In genomic region chr18:48711651-48712486, GRCh38 we compare ENCODE assay signal across 9 cellular contexts.
A peak's percentile ranks its signal among the peaks of the same experiment; 100 is the strongest.
DNase-seq lines count a peak whose midpoint lies in the region; ATAC-seq, FAIRE-seq and TF ChIP-seq lines count a peak whose summit lies in the region.
"Had no signal": no experiment of that assay in that cellular context is flagged by ENCODE, and none has a peak within 500 bp of the region (broad histone marks: within the 10 kb centered on the region; RNA-seq: fewer than 3 reads in every experiment).

No MANE protein-coding gene starts in this region.

- peaks cover 27% of the 10 kb centered on the region for H3K4me1 Mint-ChIP-seq in WTC11
- peaks cover under 1% of the 10 kb centered on the region for H3K4me1 Mint-ChIP-seq in activated T-helper 1 cell treated with anti-CD3 and anti-CD28 coated beads, Interleukin-12 subunit alpha, Interleukin-12 subunit beta, Interleukin-2, Interleukin-4 antibody, amounts not matched to agents 30 ng/mL and 10 ng/mL and 1 ng/mL, durations not matched to agents 14 hours and 24 hours and 36 hours (ENCODE audit: low read depth)

- peak overlapping the region; percentile 84; the same call in 1 of the 2 replicates for H3K27ac Mint-ChIP-seq in WTC11
- no peak overlapping the region for H3K27ac Mint-ChIP-seq in activated T-helper 1 cell treated with anti-CD3 and anti-CD28 coated beads, Interleukin-12 subunit alpha, Interleukin-12 subunit beta, Interleukin-2, Interleukin-4 antibody, amounts not matched to agents 30 ng/mL and 10 ng/mL and 1 ng/mL, durations not matched to agents 14 hours and 24 hours and 36 hours

- peaks cover 6% of the 10 kb centered on the region for H3K9me3 Mint-ChIP-seq in WTC11
- no peaks in the 10 kb centered on the region for H3K9me3 Mint-ChIP-seq in activated T-helper 1 cell treated with anti-CD3 and anti-CD28 coated beads, Interleukin-12 subunit alpha, Interleukin-12 subunit beta, Interleukin-2, Interleukin-4 antibody, amounts not matched to agents 30 ng/mL and 10 ng/mL and 1 ng/mL, durations not matched to agents 14 hours and 24 hours and 36 hours

- CTCF ChIA-PET in WTC11 (lab: Charles Lee): interaction anchor here (0.7 to 1.9 kb wide), 12 partner anchors 11 to 527 kb away, joined by 3 to 6 read pairs (median 4); no protein-coding TSS in a partner anchor

- H3K4me3 Mint-ChIP-seq in WTC11: no peak overlapping the region
- H3K4me3 Mint-ChIP-seq in activated T-helper 1 cell treated with anti-CD3 and anti-CD28 coated beads, Interleukin-12 subunit alpha, Interleukin-12 subunit beta, Interleukin-2, Interleukin-4 antibody, amounts not matched to agents 30 ng/mL and 10 ng/mL and 1 ng/mL, durations not matched to agents 14 hours and 24 hours and 36 hours: no peak overlapping the region

- H3K36me3 Mint-ChIP-seq in WTC11: no peaks in the 10 kb centered on the region
- H3K36me3 Mint-ChIP-seq in activated T-helper 1 cell treated with anti-CD3 and anti-CD28 coated beads, Interleukin-12 subunit alpha, Interleukin-12 subunit beta, Interleukin-2, Interleukin-4 antibody, amounts not matched to agents 30 ng/mL and 10 ng/mL and 1 ng/mL, durations not matched to agents 14 hours and 24 hours and 36 hours (ENCODE audit: low read depth): no peaks in the 10 kb centered on the region

- POLR2A ChIA-PET in WTC11 (lab: Charles Lee): interaction anchor here (0.6 kb wide), 1 partner anchor 236 kb away, joined by 7 read pairs; no protein-coding TSS in a partner anchor

- no peaks in the 10 kb centered on the region for H3K27me3 Mint-ChIP-seq in WTC11 (ENCODE audit: low read depth)
- H3K27me3 Mint-ChIP-seq in activated T-helper 1 cell treated with anti-CD3 and anti-CD28 coated beads, Interleukin-12 subunit alpha, Interleukin-12 subunit beta, Interleukin-2, Interleukin-4 antibody, amounts not matched to agents 30 ng/mL and 10 ng/mL and 1 ng/mL, durations not matched to agents 14 hours and 24 hours and 36 hours (ENCODE audit: insufficient read depth): peaks cover 11% of the 10 kb centered on the region

- FAIRE-seq in HTR-8/SVneo (lab: Jason Lieb, UNC): no peak
- FAIRE-seq: TTC549 had no signal

- peak; percentile 19 for DNase-seq in NCI-H2171 treated with DMSO at 0.1 percent for 48 hours (lab: John Stamatoyannopoulos, UW)
- no peak for DNase-seq in NCI-H2171 (lab: John Stamatoyannopoulos, UW)
- DNase-seq in HTR-8/SVneo (ENCODE audit: insufficient read length, low spot score): peak; percentile 32
- DNase-seq in WTC11 (ENCODE audit: low spot score): peak; percentile 40
- DNase-seq in head of caudate nucleus: peak in 24 of 42 donors; percentile 21 to 72 (median 51)
- no peak for DNase-seq in sciatic nerve (ENCODE audit: low spot score)
- DNase-seq in activated T-helper 1 cell treated with anti-CD3 and anti-CD28 coated beads, Interleukin-12 subunit alpha, Interleukin-12 subunit beta, Interleukin-2, Interleukin-4 antibody, amounts not matched to agents 30 ng/mL and 10 ng/mL and 1 ng/mL, durations not matched to agents 14 hours and 24 hours and 36 hours (ENCODE audit: low spot score): no peak

- intact Hi-C loops in head of caudate nucleus (cut with DNase I): no loop called here
- intact Hi-C loops in sciatic nerve (cut with DNase I): no loop called here
- intact Hi-C loops in activated T-helper 1 cell treated with anti-CD3 and anti-CD28 coated beads, Interleukin-12 subunit alpha, Interleukin-12 subunit beta, Interleukin-2, Interleukin-4 antibody, amounts not matched to agents 30 ng/mL and 10 ng/mL and 1 ng/mL, durations not matched to agents 14 hours and 24 hours and 36 hours (cut with micrococcal nuclease): no loop called here

- peak; percentile 20; the same call in 1 of the 2 replicates for TF ChIP-seq CTCF in WTC11 (IDR thresholded peaks at IDR 0.05)

- ATAC-seq in WTC11 (peak; percentile 59), sciatic nerve (peak; percentile 51), GM21576 (IDR thresholded peaks at IDR 0.05; ENCODE audit: unreplicated experiment) (no peak)

TF ChIP-seq in WTC11, 78 proteins besides CTCF, POLR2A, EP300 and RAD21:
- TF ChIP-seq, protein P1, sequence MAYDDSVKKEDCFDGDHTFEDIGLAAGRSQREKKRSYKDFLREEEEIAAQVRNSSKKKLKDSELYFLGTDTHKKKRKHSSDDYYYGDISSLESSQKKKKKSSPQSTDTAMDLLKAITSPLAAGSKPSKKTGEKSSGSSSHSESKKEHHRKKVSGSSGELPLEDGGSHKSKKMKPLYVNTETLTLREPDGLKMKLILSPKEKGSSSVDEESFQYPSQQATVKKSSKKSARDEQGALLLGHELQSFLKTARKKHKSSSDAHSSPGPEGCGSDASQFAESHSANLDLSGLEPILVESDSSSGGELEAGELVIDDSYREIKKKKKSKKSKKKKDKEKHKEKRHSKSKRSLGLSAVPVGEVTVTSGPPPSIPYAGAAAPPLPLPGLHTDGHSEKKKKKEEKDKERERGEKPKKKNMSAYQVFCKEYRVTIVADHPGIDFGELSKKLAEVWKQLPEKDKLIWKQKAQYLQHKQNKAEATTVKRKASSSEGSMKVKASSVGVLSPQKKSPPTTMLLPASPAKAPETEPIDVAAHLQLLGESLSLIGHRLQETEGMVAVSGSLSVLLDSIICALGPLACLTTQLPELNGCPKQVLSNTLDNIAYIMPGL (CRISPR knock-in tag; IDR thresholded peaks at IDR 0.05): no peak
- TF ChIP-seq FOXJ3 (CRISPR knock-in tag; IDR thresholded peaks at IDR 0.05; ENCODE audit: borderline replicate concordance) (no peak), ZMAT4 (CRISPR knock-in tag; IDR thresholded peaks at IDR 0.05) (no peak), TEAD1 (CRISPR knock-in tag; IDR thresholded peaks at IDR 0.05) (no peak), CBFB (CRISPR knock-in tag; IDR thresholded peaks at IDR 0.05; ENCODE audit: low read depth) (no peak), ATF1 (CRISPR knock-in tag; IDR thresholded peaks at IDR 0.05) (no peak)

Comparison
In these comparisons a context has a peak if more than half of its experiments do, and no peak if none do; other contexts are left out.
1. DNase-seq: peak in NCI-H2171 treated with DMSO at 0.1 percent for 48 hours (single experiment), HTR-8/SVneo (single experiment), WTC11 (single experiment) and head of caudate nucleus (24 of 42); none in NCI-H2171 (single experiment), sciatic nerve (single experiment) and activated T-helper 1 cell treated with anti-CD3 and anti-CD28 coated beads, Interleukin-12 subunit alpha, Interleukin-12 subunit beta, Interleukin-2, Interleukin-4 antibody, amounts not matched to agents 30 ng/mL and 10 ng/mL and 1 ng/mL, durations not matched to agents 14 hours and 24 hours and 36 hours (single experiment).